Comparison of ENCODE assay signal across 2 cellular contexts in genomic region chr3:160445854-160446253, GRCh38.
TF ChIP-seq lines count a peak whose summit lies in the region.

No MANE protein-coding gene starts in this region.

TF ChIP-seq in IMR-90, 13 proteins besides CTCF, POLR2A, EP300 and RAD21:
- TF ChIP-seq ELK1 (IDR thresholded peaks at IDR 0.05; ENCODE audit: borderline replicate concordance, low read depth, low read length) (no peak), RCOR1 (IDR thresholded peaks at IDR 0.05; ENCODE audit: insufficient replicate concordance, low read length) (no peak), MXI1 (IDR thresholded peaks at IDR 0.05; ENCODE audit: borderline replicate concordance, low read depth, low read length) (no peak), CEBPB (IDR thresholded peaks at IDR 0.05; ENCODE audit: low read depth, low read length) (no peak), NFE2L2 (IDR thresholded peaks at IDR 0.05; ENCODE audit: low read depth, low read length) (no peak), RFX5 (IDR thresholded peaks at IDR 0.05; ENCODE audit: low read depth, low read length) (no peak), FOS (IDR thresholded peaks at IDR 0.05; ENCODE audit: low read depth, low read length) (no peak), SMC3 (IDR thresholded peaks at IDR 0.05; ENCODE audit: low read depth, low read length) (no peak), MAZ (IDR thresholded peaks at IDR 0.05; ENCODE audit: borderline replicate concordance, low read depth, low read length) (no peak), MAFK (IDR thresholded peaks at IDR 0.05; ENCODE audit: low read depth, low read length) (no peak)

TF ChIP-seq in GM12878, 131 proteins besides CTCF, POLR2A, EP300 and RAD21:
- TF ChIP-seq BCLAF1 (IDR thresholded peaks at IDR 0.05) (no peak), CEBPB (IDR thresholded peaks at IDR 0.05; ENCODE audit: borderline replicate concordance in 1 of 2, low read depth in 2 of 2, low read length in 2 of 2) (no peak), HDGF (IDR thresholded peaks at IDR 0.05) (no peak), PRDM15 (CRISPR knock-in tag; IDR thresholded peaks at IDR 0.05) (no peak), EGR1 (IDR thresholded peaks at IDR 0.05; ENCODE audit: borderline replicate concordance in 1 of 2, low read depth in 2 of 2, low read length in 2 of 2) (no peak), IRF3 (IDR thresholded peaks at IDR 0.05) (no peak), MLLT1 (IDR thresholded peaks at IDR 0.05) (no peak), POLR2AphosphoS5 (IDR thresholded peaks at IDR 0.05; ENCODE audit: low read length) (no peak), YBX1 (IDR thresholded peaks at IDR 0.05) (no peak), ZNF274 (IDR thresholded peaks at IDR 0.05; ENCODE audit: insufficient read depth, insufficient read length) (no peak), PAX8 (IDR thresholded peaks at IDR 0.05) (no peak), MTA3 (IDR thresholded peaks at IDR 0.05; ENCODE audit: borderline replicate concordance, low read length) (no peak), RCOR1 (conservative IDR thresholded peaks at IDR 0.05; ENCODE audit: low read depth, low read length) (no peak), PBX3 (IDR thresholded peaks at IDR 0.05; ENCODE audit: insufficient replicate concordance, low read depth, low read length) (no peak), CHD1 (IDR thresholded peaks at IDR 0.05; ENCODE audit: low read depth, low read length) (no peak), SPI1 (IDR thresholded peaks at IDR 0.05; ENCODE audit: borderline replicate concordance, insufficient read depth, low read depth, low read length) (no peak), WRNIP1 (IDR thresholded peaks at IDR 0.05; ENCODE audit: borderline replicate concordance, low read depth, low read length) (no peak), SMARCA5 (IDR thresholded peaks at IDR 0.05) (no peak)
